1 cellular context compared by ENCODE assay signal in genomic region chr10:22479419-22479818, GRCh38.
TF ChIP-seq lines count a peak whose summit lies in the region.

No MANE protein-coding gene starts in this region.

TF ChIP-seq in HepG2, 621 proteins besides CTCF, POLR2A, EP300 and RAD21 (continued from another document):
- TF ChIP-seq ATF4 (CRISPR knock-in tag; IDR thresholded peaks at IDR 0.05): peak in 1 of 2 experiments; percentile 75; a peak in 2 of 4 replicates
- TF ChIP-seq CEBPB (IDR thresholded peaks at IDR 0.05; ENCODE audit: borderline replicate concordance, low read depth, low read length): peak; percentile 44; the same call in 1 of the 2 replicates
- TF ChIP-seq ZFP37 (CRISPR knock-in tag; IDR thresholded peaks at IDR 0.05; ENCODE audit: borderline replicate concordance): no peak
TF ChIP-seq in HepG2: peak in this region for 2.
